ENCODE assay signal across 10 cellular contexts in the genomic region with DNA sequence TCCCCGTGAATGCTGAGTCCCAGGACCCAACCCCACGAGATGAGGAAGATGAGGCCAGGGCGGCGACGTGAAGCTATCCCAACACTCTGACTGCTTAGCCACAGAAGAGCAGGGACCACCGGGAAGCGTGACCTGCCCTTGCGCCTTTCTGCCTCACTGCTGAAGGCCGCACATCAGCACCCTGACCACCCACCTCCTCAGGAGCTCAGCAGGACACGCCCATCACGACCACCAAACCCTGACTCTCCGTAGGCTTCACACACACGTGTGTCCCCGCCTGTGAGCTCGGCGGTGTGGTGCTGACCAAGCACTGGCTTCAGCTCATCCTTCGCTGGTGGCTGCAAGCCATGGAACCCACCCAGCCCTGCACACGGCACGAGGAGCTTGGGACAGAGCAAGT.
DNase-seq lines count a peak whose midpoint lies in the region; ATAC-seq and TF ChIP-seq lines count a peak whose summit lies in the region.
"Had no signal": no experiment of that assay in that cellular context is flagged by ENCODE, and none has a peak within 500 bp of the region (broad histone marks: within the 10 kb centered on the region; RNA-seq: fewer than 3 reads in every experiment).

No MANE protein-coding gene starts in this region.

- H3K9me2 ChIP-seq in Loucy (replicated peaks; ENCODE audit: low read depth, low read length) = no peaks in the 10 kb centered on the region

- peaks cover 100% of the 10 kb centered on the region for H4K20me1 ChIP-seq in BLaER1
- H4K20me1 ChIP-seq in Loucy (ENCODE audit: insufficient read depth, low read length, poor library complexity, severe bottlenecking) = peaks cover 81% of the 10 kb centered on the region

- H3K4me1 ChIP-seq in BLaER1 (peaks cover 71% of the 10 kb centered on the region), Loucy (ENCODE audit: insufficient read depth, low read length, poor library complexity, severe bottlenecking) (peaks cover 43% of the 10 kb centered on the region)

- no peaks in the 10 kb centered on the region for H3K27me3 Mint-ChIP-seq in chondrocyte (ENCODE audit: low read depth)
- peaks cover 6% of the 10 kb centered on the region for H3K27me3 Mint-ChIP-seq in nephron progenitor cell (ENCODE audit: low read depth, poor library complexity)

- no peak for ATAC-seq in GM18519 (IDR thresholded peaks at IDR 0.05; ENCODE audit: low FRiP score, unreplicated experiment)

- no peak overlapping the region for H2AFZ ChIP-seq in Loucy (ENCODE audit: low read length)

- peaks cover 70% of the 10 kb centered on the region for H3K4me1 Mint-ChIP-seq in chondrocyte (ENCODE audit: low read depth)
- H3K4me1 Mint-ChIP-seq in nephron progenitor cell = peaks cover 69% of the 10 kb centered on the region

- peaks cover 13% of the 10 kb centered on the region; the same call in 1 of the 2 replicates for H3F3A ChIP-seq in Loucy (ENCODE audit: low read depth)

- DNase-seq in chondrocyte (ENCODE audit: low spot score) = no peak
- DNase-seq in nephron progenitor cell = no peak
- DNase-seq in GM03348 (ENCODE audit: low spot score) = no peak
- DNase-seq in NCI-H774 (lab: John Stamatoyannopoulos, UW) = no peak
- no peak for DNase-seq in NCI-H187 (lab: John Stamatoyannopoulos, UW)
- DNase-seq: NCI-H1048, ovary had no signal

- H3K27ac Mint-ChIP-seq in chondrocyte (ENCODE audit: unreplicated experiment) (peak overlapping the region; percentile 96), nephron progenitor cell (peak overlapping the region; percentile 71)

- no peaks in the 10 kb centered on the region for H3K9me3 Mint-ChIP-seq in chondrocyte (ENCODE audit: low read depth)
- H3K9me3 Mint-ChIP-seq in nephron progenitor cell = no peaks in the 10 kb centered on the region

- H3K4me3 ChIP-seq in BLaER1 = no peak overlapping the region
- H3K4me3 ChIP-seq in Loucy (ENCODE audit: low read length, poor library complexity, severe bottlenecking) = peak overlapping the region; percentile 62
- H3K4me3 ChIP-seq: ovary had no signal

- no peak overlapping the region for H3K4me3 Mint-ChIP-seq in chondrocyte (ENCODE audit: unreplicated experiment)
- no peak overlapping the region for H3K4me3 Mint-ChIP-seq in nephron progenitor cell

- no peak overlapping the region for H3K27ac ChIP-seq in BLaER1
- H3K27ac ChIP-seq: ovary had no signal

- H3K9me3 ChIP-seq in BLaER1 = no peaks in the 10 kb centered on the region
- H3K9me3 ChIP-seq in Loucy (ENCODE audit: insufficient read depth, low read depth, low read length) = no peaks in the 10 kb centered on the region
- H3K9me3 ChIP-seq: ovary had no signal

- H3K4me2 ChIP-seq in BLaER1 (peak overlapping the region; percentile 77), Loucy (ENCODE audit: low read depth, low read length, poor library complexity, severe bottlenecking) (peak overlapping the region; percentile 93)

- H3K9ac ChIP-seq in BLaER1 = no peak overlapping the region
- no peak overlapping the region for H3K9ac ChIP-seq in Loucy (ENCODE audit: low read depth, low read length, poor library complexity, severe bottlenecking)

- H3K36me3 Mint-ChIP-seq in chondrocyte (ENCODE audit: low read depth) = peaks cover 10% of the 10 kb centered on the region
- H3K36me3 Mint-ChIP-seq in nephron progenitor cell (ENCODE audit: low read depth) = peaks cover 31% of the 10 kb centered on the region

- TF ChIP-seq CTCF in Loucy (conservative IDR thresholded peaks at IDR 0.05; ENCODE audit: low read length) (no peak), chondrocyte (IDR thresholded peaks at IDR 0.05) (no peak), nephron progenitor cell (IDR thresholded peaks at IDR 0.05) (no peak)

- peaks cover 86% of the 10 kb centered on the region for H3K79me2 ChIP-seq in Loucy (ENCODE audit: insufficient read depth, low read length)

- no peaks in the 10 kb centered on the region for H3K27me3 ChIP-seq in BLaER1
- H3K27me3 ChIP-seq in Loucy (ENCODE audit: insufficient read depth, low read length, poor library complexity, severe bottlenecking) = no peaks in the 10 kb centered on the region
- H3K27me3 ChIP-seq: ovary had no signal

- H3K36me3 ChIP-seq in BLaER1 (peaks cover 84% of the 10 kb centered on the region), Loucy (ENCODE audit: insufficient read depth, low read length) (peaks cover 21% of the 10 kb centered on the region; the same call in 1 of the 2 replicates)
- H3K36me3 ChIP-seq: ovary had no signal
